Comparison of ENCODE assay signal across 13 cellular contexts in genomic region chr16:496097-496886, GRCh38.
"Had no signal": no experiment of that assay in that cellular context is flagged by ENCODE, and none has a peak within 500 bp of the region (broad histone marks: within the 10 kb centered on the region; RNA-seq: fewer than 3 reads in every experiment).

No MANE protein-coding gene starts in this region.

- H3K27me3 ChIP-seq: body of pancreas, esophagus muscularis mucosa, gastrocnemius medialis, thyroid gland, upper lobe of right lung had no signal

- H3K27ac ChIP-seq: body of pancreas, esophagus muscularis mucosa, gastrocnemius medialis, thyroid gland, upper lobe of right lung, VCaP had no signal

- H3K4me1 ChIP-seq: body of pancreas, esophagus muscularis mucosa, gastrocnemius medialis, thyroid gland, upper lobe of right lung had no signal

- ATAC-seq: activated CD4-positive, CD25-positive, alpha-beta regulatory T cell treated with anti-CD3 and anti-CD28 coated beads, Interleukin-2, amount 50 U/mL, for 24 hours had no signal

- DNase-seq: activated gamma-delta T cell treated with Interleukin-2 at 50 U/mL for 16 hours; activated T-cell treated with anti-CD3 and anti-CD28 coated beads, Interleukin-2, amount 50 U/mL, for 1 hour; effector memory CD4-positive, alpha-beta T cell; gastrocnemius medialis; midbrain; natural killer cell; stimulated activated CD4-positive, alpha-beta T cell treated with anti-CD3 and anti-CD28 coated beads, Interleukin-4, amount 100 ng/mL, for 24 hours; upper lobe of right lung had no signal

- H3K4me3 ChIP-seq: body of pancreas, esophagus muscularis mucosa, gastrocnemius medialis, thyroid gland, upper lobe of right lung had no signal

- H3K9me3 ChIP-seq: body of pancreas, esophagus muscularis mucosa, gastrocnemius medialis, thyroid gland, upper lobe of right lung had no signal
